ENCODE assay signal across 8 cellular contexts in the genomic region with DNA sequence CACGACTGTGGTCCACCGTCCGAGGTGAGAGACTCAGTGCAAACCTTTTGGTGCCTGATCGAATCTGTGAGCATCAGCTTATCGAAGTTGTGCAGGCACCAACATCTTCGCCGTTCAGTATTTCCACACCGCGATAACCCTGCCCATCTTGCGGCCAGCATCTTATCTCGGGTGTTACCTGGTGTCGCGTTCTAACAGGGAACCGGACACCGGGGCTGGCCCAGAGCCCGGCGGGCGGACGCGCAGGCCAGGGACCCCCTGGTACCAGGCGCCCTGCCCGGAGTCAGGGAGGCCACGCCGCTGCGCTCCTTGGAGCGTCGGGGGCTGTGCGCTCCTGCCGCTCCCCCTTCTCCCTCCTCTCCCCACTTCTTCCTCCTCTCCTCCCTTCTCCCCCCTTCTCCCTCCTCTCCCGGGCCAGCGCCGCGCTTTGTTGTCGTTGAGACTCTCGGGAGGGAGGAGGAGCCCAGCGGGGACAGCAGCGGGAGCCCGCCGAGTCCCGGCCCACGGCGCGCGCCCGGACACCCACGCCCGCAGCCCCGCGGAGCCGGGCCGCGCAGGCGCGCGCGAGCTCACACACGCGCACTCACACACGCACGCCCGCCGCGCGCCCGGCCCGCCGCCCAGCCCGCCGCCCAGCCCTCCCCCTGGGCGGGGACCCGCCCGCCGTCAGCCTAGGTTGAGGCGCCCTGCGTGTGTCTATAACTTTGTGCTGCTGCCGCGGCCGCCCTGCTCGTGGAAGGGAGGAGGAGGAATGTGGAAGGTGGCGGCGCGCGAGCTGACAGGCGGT. TPM values are rescaled to one million over a fixed set of nuclear protein-coding genes. Genes with fewer than 3 reads are reported as not detected.
DNase-seq lines count a peak whose midpoint lies in the region; ATAC-seq and TF ChIP-seq lines count a peak whose summit lies in the region.

No MANE protein-coding gene starts in this region.

- DNase-seq in Caki2 (ENCODE audit: low read depth) (peak; percentile 89), RWPE1 (ENCODE audit: low spot score) (peak; percentile 73), fibroblast of peridontal ligament (ENCODE audit: extremely low read depth) (peak; percentile 77)
- DNase-seq in activated T-helper 9 cell treated with anti-CD3 and anti-CD28 coated beads, Interleukin-2, amount 50 U/mL, for 16 hours (ENCODE audit: low read depth), result peak; percentile 79
- DNase-seq in natural killer cell treated with Interleukin-12 subunit alpha and Interleukin-12 subunit beta and Interleukin-15 and Interleukin-18, amount 100 ng/mL, for 72 hours (ENCODE audit: low spot score), result peak; percentile 91
- peak; percentile 85 for DNase-seq in stimulated activated naive CD4-positive, alpha-beta T cell treated with Interleukin-2 at 50 U/mL for 16 hours (lab: John Stamatoyannopoulos, UW)

- POLR2A ChIA-PET in RWPE1 (lab: Yijun Ruan, JAX; ENCODE audit: low non-redundant PET), result interaction anchor here (0.6 kb wide), 2 partner anchors 21 to 221 kb away, joined by 3 to 7 read pairs; no protein-coding TSS in a partner anchor

- H3K27me3 Mint-ChIP-seq in natural killer cell treated with Interleukin-12 subunit alpha and Interleukin-12 subunit beta and Interleukin-15 and Interleukin-18, amount 100 ng/mL, for 72 hours, result peaks cover 0 to 2% of the 10 kb centered on the region in 2 donors

- ATAC-seq in GM21447 (IDR thresholded peaks at IDR 0.05; ENCODE audit: unreplicated experiment), result peak; percentile 32
- peak; percentile 73 to 81 for ATAC-seq in natural killer cell treated with Interleukin-12 subunit alpha and Interleukin-12 subunit beta and Interleukin-15 and Interleukin-18, amount 100 ng/mL, for 72 hours

- peaks cover 8% of the 10 kb centered on the region for H3K36me3 Mint-ChIP-seq in natural killer cell treated with Interleukin-12 subunit alpha and Interleukin-12 subunit beta and Interleukin-15 and Interleukin-18, amount 100 ng/mL, for 72 hours

- H3K9me3 Mint-ChIP-seq in natural killer cell treated with Interleukin-12 subunit alpha and Interleukin-12 subunit beta and Interleukin-15 and Interleukin-18, amount 100 ng/mL, for 72 hours, result no peaks in the 10 kb centered on the region

- TF ChIP-seq CTCF in RWPE1 (conservative IDR thresholded peaks at IDR 0.05; ENCODE audit: low read depth), result no peak

- in situ Hi-C loops in Caki2 (cut with HindIII; ENCODE audit: low pct_unique_long_range_greater_than_20kb, low sequenced_read_pairs), result no loop called here

- peaks cover 6% of the 10 kb centered on the region; the same call in 1 of the 2 replicates for H3K36me3 ChIP-seq in KOPT-K1 (ENCODE audit: insufficient read depth, low read length)

- H3K27ac ChIP-seq in KOPT-K1 (ENCODE audit: low read depth, low read length, poor library complexity, severe bottlenecking), result peak overlapping the region; percentile 70
- peak overlapping the region; percentile 97 for H3K27ac ChIP-seq in RWPE1

- H3K4me1 Mint-ChIP-seq in natural killer cell treated with Interleukin-12 subunit alpha and Interleukin-12 subunit beta and Interleukin-15 and Interleukin-18, amount 100 ng/mL, for 72 hours (ENCODE audit: low read depth in 2 of 2), result peaks cover 25 to 36% of the 10 kb centered on the region in 2 donors

- CTCF ChIA-PET in RWPE1 (lab: Yijun Ruan, JAX), result no interaction called here

- H3K4me3 Mint-ChIP-seq in natural killer cell treated with Interleukin-12 subunit alpha and Interleukin-12 subunit beta and Interleukin-15 and Interleukin-18, amount 100 ng/mL, for 72 hours, result peak overlapping the region; percentile 96

- H3K9me3 ChIP-seq in KOPT-K1 (ENCODE audit: insufficient read depth, low read length, poor library complexity, severe bottlenecking), result no peaks in the 10 kb centered on the region

- H3K27ac Mint-ChIP-seq in natural killer cell treated with Interleukin-12 subunit alpha and Interleukin-12 subunit beta and Interleukin-15 and Interleukin-18, amount 100 ng/mL, for 72 hours, result peak overlapping the region; percentile 96

RNA-seq across cellular contexts. Expression of a gene that starts 1.4 kb away (rescaled TPM):
- 8.8 and 10.0 TPM in 2 replicates for total RNA-seq in Caki2 (2014; rRNA removed; shearing (Covaris generic); ENCODE audit: low replicate concordance)
- 10 to 100 TPM; 17.8 to 20.6 TPM for total RNA-seq in natural killer cell treated with Interleukin-12 subunit alpha and Interleukin-12 subunit beta and Interleukin-15 and Interleukin-18, amount 100 ng/mL, for 72 hours

Comparison
In these comparisons a context has a peak if more than half of its experiments do, and no peak if none do; other contexts are left out.
1. Peak in every context shown above with its lines: DNase-seq, ATAC-seq and H3K27ac ChIP-seq.